ENCODE assay signal across 26 cellular contexts in the genomic region with DNA sequence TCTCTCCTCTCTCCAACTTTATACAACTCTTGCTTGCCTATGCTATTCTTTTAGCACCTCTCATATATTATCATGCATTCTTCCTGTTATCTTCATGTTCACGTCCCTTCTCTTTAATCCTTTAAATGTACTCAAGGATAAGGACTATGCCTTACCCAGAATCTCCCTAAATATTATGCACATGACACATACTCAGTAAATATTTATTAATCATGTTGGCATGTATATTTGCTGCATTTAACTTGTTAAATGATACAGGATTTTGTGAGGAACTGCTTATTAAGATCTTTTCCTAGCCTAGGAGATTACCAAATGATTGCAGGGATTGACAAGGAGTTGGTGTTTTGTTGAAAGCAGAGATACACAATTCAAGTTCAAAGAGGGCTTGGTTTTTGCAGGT.
"Had no signal": no experiment of that assay in that cellular context is flagged by ENCODE, and none has a peak within 500 bp of the region (broad histone marks: within the 10 kb centered on the region; RNA-seq: fewer than 3 reads in every experiment).

No MANE protein-coding gene starts in this region.

- H3K27me3 ChIP-seq: neural progenitor cell, right atrium auricular region, right lobe of liver, suprapubic skin, tibial artery, upper lobe of right lung had no signal

- H3K36me3 Mint-ChIP-seq: mesothelial cell of epicardium, naive B cell, natural killer cell, neural progenitor cell had no signal

- H3K9me3 ChIP-seq: left ventricle myocardium inferior, ovary, right atrium auricular region, right lobe of liver, suprapubic skin, thoracic aorta, tibial artery, upper lobe of right lung had no signal

- H3K4me3 ChIP-seq: left ventricle myocardium inferior, lung, neural progenitor cell, ovary, right atrium auricular region, right lobe of liver, skin epidermis, suprapubic skin, thoracic aorta, tibial artery, upper lobe of right lung had no signal

- DNase-seq: islet precursor cell; left ventricle myocardium inferior; mesendoderm; naive B cell; natural killer cell; nephron progenitor cell; ovary; right lobe of liver; stimulated activated CD4-positive, alpha-beta T cell treated with anti-CD3 and anti-CD28 coated beads, Interleukin-12 subunit alpha, Interleukin-12 subunit beta, amount 100 ng/mL, for 4 hours; stimulated activated CD4-positive, alpha-beta T cell treated with anti-CD3 and anti-CD28 coated beads, Interleukin-15, amount 100 ng/mL, for 24 hours; stimulated activated CD4-positive, alpha-beta T cell treated with anti-CD3 and anti-CD28 coated beads, Interleukin-2, amount 100 ng/mL, for 24 hours; stimulated activated CD4-positive, alpha-beta T cell treated with anti-CD3 and anti-CD28 coated beads, Interleukin-4, amount 100 ng/mL, for 1 hour; stimulated activated naive CD4-positive, alpha-beta T cell; tibial artery; trophoblast cell; upper lobe of right lung had no signal

- H3K4me1 Mint-ChIP-seq: naive B cell, natural killer cell, neural progenitor cell had no signal

- H3K4me1 ChIP-seq: left ventricle myocardium inferior, neural progenitor cell, right atrium auricular region, right lobe of liver, upper lobe of right lung had no signal

- ATAC-seq: natural killer cell, upper lobe of right lung had no signal

- H3K4me3 Mint-ChIP-seq: mesothelial cell of epicardium; naive B cell; natural killer cell; nephron progenitor cell; neural progenitor cell; stimulated activated naive CD8-positive, alpha-beta T cell treated with anti-CD3 and anti-CD28 coated beads, Interleukin-15, Interleukin-2, amounts not matched to agents 100 ng/mL and 50 ng/mL, for 24 hours had no signal

- FAIRE-seq: urothelium cell line had no signal

- H3K4me2 ChIP-seq: neural progenitor cell had no signal

- H3K27me3 Mint-ChIP-seq: stimulated activated naive CD8-positive, alpha-beta T cell treated with anti-CD3 and anti-CD28 coated beads, Interleukin-15, Interleukin-2, amounts not matched to agents 100 ng/mL and 50 ng/mL, for 24 hours had no signal

- H3K27ac ChIP-seq: left ventricle myocardium inferior, neural progenitor cell, ovary, right atrium auricular region, right lobe of liver, skin epidermis, suprapubic skin, thoracic aorta, tibial artery, upper lobe of right lung had no signal

- H3K36me3 ChIP-seq: left ventricle myocardium inferior, neural progenitor cell, ovary, right atrium auricular region, right lobe of liver, suprapubic skin, thoracic aorta, tibial artery, upper lobe of right lung had no signal

- H3K9me3 Mint-ChIP-seq: mesothelial cell of epicardium; naive B cell; natural killer cell; nephron progenitor cell; neural progenitor cell; stimulated activated naive CD8-positive, alpha-beta T cell treated with anti-CD3 and anti-CD28 coated beads, Interleukin-15, Interleukin-2, amounts not matched to agents 100 ng/mL and 50 ng/mL, for 24 hours had no signal

- H3K27ac Mint-ChIP-seq: mesothelial cell of epicardium; naive B cell; natural killer cell; nephron progenitor cell; neural progenitor cell; progenitor cell of endocrine pancreas; stimulated activated naive CD8-positive, alpha-beta T cell treated with anti-CD3 and anti-CD28 coated beads, Interleukin-15, Interleukin-2, amounts not matched to agents 100 ng/mL and 50 ng/mL, for 24 hours had no signal
